36 cellular contexts compared by ENCODE assay signal in the genomic region with DNA sequence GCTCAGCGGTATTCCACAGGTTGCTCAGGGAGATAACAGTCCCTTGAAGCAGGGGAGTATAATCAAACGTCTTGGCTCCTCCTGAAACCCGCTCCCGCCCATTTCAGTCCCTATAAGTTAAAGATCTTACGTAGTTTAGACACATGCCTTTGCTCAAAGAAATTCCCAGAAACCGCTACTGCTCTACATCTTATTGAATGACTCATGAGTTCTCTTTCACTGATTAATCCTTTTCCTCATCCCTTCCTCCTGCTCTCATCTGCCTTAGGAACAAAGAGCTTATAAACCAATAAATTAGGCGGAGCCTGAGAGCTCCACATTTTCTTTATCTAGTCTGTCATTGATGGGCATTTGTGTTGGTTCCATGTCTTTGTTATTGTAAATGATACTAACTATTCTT. TPM values are rescaled to one million over a fixed set of nuclear protein-coding genes. Genes with fewer than 3 reads are reported as not detected.
A peak's percentile ranks its signal among the peaks of the same experiment; 100 is the strongest.
DNase-seq lines count a peak whose midpoint lies in the region; ATAC-seq and TF ChIP-seq lines count a peak whose summit lies in the region.
"Had no signal": no experiment of that assay in that cellular context is flagged by ENCODE, and none has a peak within 500 bp of the region (broad histone marks: within the 10 kb centered on the region; RNA-seq: fewer than 3 reads in every experiment).

No MANE protein-coding gene starts in this region.

- ATAC-seq in SK-N-SH treated with all-trans-retinoic acid at 6 μM for 48 hours = no peak
- ATAC-seq in heart left ventricle = no peak
- ATAC-seq: gastroesophageal sphincter, pancreas had no signal

- no peak for TF ChIP-seq EP300 in SK-N-SH (IDR thresholded peaks at IDR 0.05; ENCODE audit: borderline replicate concordance in 1 of 2, low read depth in 1 of 2, low read length in 1 of 2)

- no peaks in the 10 kb centered on the region for H3F3A ChIP-seq in SK-N-SH (replicated peaks; ENCODE audit: insufficient read depth)

- intact Hi-C loops in heart left ventricle (cut with DNase I) = loop anchor here in 1 of 10 donors (10.0 kb wide), 1 partner anchor 63 kb away; the partner anchor contains the start of gene SERPINB13

- no peak overlapping the region for H3K9ac ChIP-seq in SK-N-SH
- H3K9ac ChIP-seq: neural progenitor cell had no signal

- no peaks in the 10 kb centered on the region for H3K27me3 ChIP-seq in SK-N-SH (ENCODE audit: insufficient read depth)
- no peaks in the 10 kb centered on the region for H3K27me3 ChIP-seq in heart left ventricle
- H3K27me3 ChIP-seq: ascending aorta, esophagus squamous epithelium, gastroesophageal sphincter, neural progenitor cell, pancreas, SJCRH30, testis had no signal

- no peak for TF ChIP-seq CTCF in SK-N-SH (IDR thresholded peaks at IDR 0.05)
- TF ChIP-seq CTCF in fibroblast of mammary gland (conservative IDR thresholded peaks at IDR 0.05; ENCODE audit: control insufficient read depth, insufficient read depth, low read depth, low read length) = no peak
- no peak for TF ChIP-seq CTCF in heart left ventricle (IDR thresholded peaks at IDR 0.05)

- peaks cover 0 to 6% of the 10 kb centered on the region in 2 experiments; a peak in 1 of 4 replicates for H3K4me1 ChIP-seq in SK-N-SH (ENCODE audit: control insufficient read depth in 1 of 2, insufficient read depth in 2 of 2, low read depth in 1 of 2, low read length in 1 of 2)
- no peaks in the 10 kb centered on the region for H3K4me1 ChIP-seq in heart left ventricle
- H3K4me1 ChIP-seq: ascending aorta, Caco-2, esophagus squamous epithelium, gastroesophageal sphincter, left ventricle myocardium inferior, neural progenitor cell, pancreas, SJCRH30, testis had no signal

- H3K36me3 ChIP-seq in SK-N-SH (replicated peaks in 1 of 2; ENCODE audit: control insufficient read depth in 1 of 2, insufficient read depth in 2 of 2, low read length in 1 of 2) (no peaks in the 10 kb centered on the region), heart left ventricle (no peaks in the 10 kb centered on the region)
- H3K36me3 ChIP-seq: ascending aorta, esophagus squamous epithelium, gastroesophageal sphincter, left ventricle myocardium inferior, neural progenitor cell, pancreas, SJCRH30 had no signal

- DNase-seq in SK-N-SH = no peak
- DNase-seq in RPMI7951 (ENCODE audit: low read depth) = peak; percentile 37
- peak; percentile 71 for DNase-seq in fibroblast of mammary gland (ENCODE audit: low read depth)
- DNase-seq in skeletal muscle cell (ENCODE audit: low read depth) = peak; percentile 39
- no peak for DNase-seq in stimulated activated CD4-positive, alpha-beta T cell treated with anti-CD3 and anti-CD28 coated beads, Interleukin-1b, Interleukin-23, amount 100 ng/mL, for 48 hours
- DNase-seq in heart left ventricle = no peak
- no peak for DNase-seq in stimulated activated naive CD4-positive, alpha-beta T cell (lab: John Stamatoyannopoulos, UW)
- DNase-seq: 8988T; activated CD4-positive, alpha-beta T cell treated with anti-CD3 and anti-CD28 coated beads, Interleukin-2, amount 10 ng/mL, durations not matched to agents 24 days and 14 days; activated effector memory CD4-positive, alpha-beta T cell treated with Interleukin-2 at 50 U/mL for 16 hours; activated naive CD8-positive, alpha-beta T cell treated with anti-CD3 and anti-CD28 coated beads for 36 hours; Caco-2; DMS79; esophagus squamous epithelium; Karpas-422; left ventricle myocardium inferior; MV-4-11; NCI-H146; NCI-H446; NCI-H748 treated with DMSO at 0.1 percent for 48 hours; pancreas; retina; RPMI8226; SJCRH30; stimulated activated CD4-positive, alpha-beta T cell treated with anti-CD3 and anti-CD28 coated beads, Interleukin-2, amount 100 ng/mL, for 24 hours; T1000; testis had no signal

- TF ChIP-seq RAD21 in SK-N-SH (IDR thresholded peaks at IDR 0.05; ENCODE audit: low read length) = no peak

- peak overlapping the region; percentile 41; the same call in 1 of the 2 replicates for H3K4me2 ChIP-seq in SK-N-SH
- H3K4me2 ChIP-seq: neural progenitor cell had no signal

- no peaks in the 10 kb centered on the region for H4K20me1 ChIP-seq in SK-N-SH (ENCODE audit: insufficient read depth)

- H3K9me2 ChIP-seq in SK-N-SH = no peaks in the 10 kb centered on the region

- POLR2A ChIA-PET in SK-N-SH (lab: Yijun Ruan, JAX) = no interaction called here

- H3K9me3 ChIP-seq in SK-N-SH = no peaks in the 10 kb centered on the region
- no peaks in the 10 kb centered on the region for H3K9me3 ChIP-seq in heart left ventricle
- H3K9me3 ChIP-seq: ascending aorta, Caco-2, esophagus squamous epithelium, gastroesophageal sphincter, left ventricle myocardium inferior, pancreas, SJCRH30, testis had no signal

- H3K27ac ChIP-seq in SK-N-SH (ENCODE audit: low read depth in 2 of 2, low read length in 1 of 2) (peak overlapping the region in 1 of 2 experiments; percentile 44; a peak in 2 of 4 replicates), heart left ventricle (no peak overlapping the region)
- H3K27ac ChIP-seq: ascending aorta, esophagus squamous epithelium, gastroesophageal sphincter, left ventricle myocardium inferior, neural progenitor cell, pancreas, SJCRH30, testis had no signal

- H2AFZ ChIP-seq in SK-N-SH (ENCODE audit: low read depth) = peak overlapping the region; percentile 50; the same call in 1 of the 2 replicates
- H2AFZ ChIP-seq: neural progenitor cell had no signal

- no peak for TF ChIP-seq POLR2A in heart left ventricle (IDR thresholded peaks at IDR 0.05)

- H3K79me2 ChIP-seq in SK-N-SH (ENCODE audit: insufficient read depth) = no peaks in the 10 kb centered on the region

- no peak overlapping the region for H3K4me3 ChIP-seq in SK-N-SH (ENCODE audit: low read depth in 2 of 2, low read length in 1 of 2)
- H3K4me3 ChIP-seq in fibroblast of mammary gland (ENCODE audit: control insufficient read depth, low read depth, low read length) = no peak overlapping the region
- H3K4me3 ChIP-seq in skeletal muscle cell (ENCODE audit: low read depth, low read length) = no peak overlapping the region
- no peak overlapping the region for H3K4me3 ChIP-seq in heart left ventricle
- H3K4me3 ChIP-seq: ascending aorta, esophagus squamous epithelium, gastroesophageal sphincter, left ventricle myocardium inferior, neural progenitor cell, pancreas, SJCRH30, testis had no signal

- 3% methylated on average over 7 of the region's 7 CpGs for WGBS in SK-N-SH (ENCODE audit: low lambda C conversion rate)
- whole genome bisulfite sequencing in heart left ventricle, 4 donors = 61 to 68% (median 65%) methylated on average over 7 of the region's 7 CpGs

- CTCF ChIA-PET in SK-N-SH (lab: Yijun Ruan, JAX) = no interaction called here

TF ChIP-seq in SK-N-SH, 30 proteins besides CTCF, POLR2A, EP300 and RAD21:
- TF ChIP-seq TCF12 (IDR thresholded peaks at IDR 0.05) = peak; percentile 23; the same call in 1 of the 2 replicates
- TF ChIP-seq FOSL2 (IDR thresholded peaks at IDR 0.05; ENCODE audit: borderline replicate concordance, low read depth) = peak; percentile 36; the same call in 1 of the 2 replicates
- peak; percentile 15; the same call in 1 of the 2 replicates for TF ChIP-seq NFIC (IDR thresholded peaks at IDR 0.05; ENCODE audit: borderline replicate concordance)
- no peak for TF ChIP-seq RCOR1 (IDR thresholded peaks at IDR 0.05; ENCODE audit: low read length)

TF ChIP-seq in SK-N-SH treated with all-trans-retinoic acid at 6 μM for 48 hours, 23 proteins besides CTCF, POLR2A, EP300 and RAD21:
- no peak for TF ChIP-seq OSR1 (CRISPR knock-in tag; IDR thresholded peaks at IDR 0.05)
- no peak for TF ChIP-seq SNAI2 (CRISPR knock-in tag; IDR thresholded peaks at IDR 0.05)
- TF ChIP-seq TOX (CRISPR knock-in tag; IDR thresholded peaks at IDR 0.05; ENCODE audit: borderline replicate concordance) = no peak
- no peak for TF ChIP-seq ZNF8 (CRISPR knock-in tag; IDR thresholded peaks at IDR 0.05)
- no peak for TF ChIP-seq BACH2 (CRISPR knock-in tag; IDR thresholded peaks at IDR 0.05; ENCODE audit: borderline replicate concordance)
- TF ChIP-seq, protein P1, sequence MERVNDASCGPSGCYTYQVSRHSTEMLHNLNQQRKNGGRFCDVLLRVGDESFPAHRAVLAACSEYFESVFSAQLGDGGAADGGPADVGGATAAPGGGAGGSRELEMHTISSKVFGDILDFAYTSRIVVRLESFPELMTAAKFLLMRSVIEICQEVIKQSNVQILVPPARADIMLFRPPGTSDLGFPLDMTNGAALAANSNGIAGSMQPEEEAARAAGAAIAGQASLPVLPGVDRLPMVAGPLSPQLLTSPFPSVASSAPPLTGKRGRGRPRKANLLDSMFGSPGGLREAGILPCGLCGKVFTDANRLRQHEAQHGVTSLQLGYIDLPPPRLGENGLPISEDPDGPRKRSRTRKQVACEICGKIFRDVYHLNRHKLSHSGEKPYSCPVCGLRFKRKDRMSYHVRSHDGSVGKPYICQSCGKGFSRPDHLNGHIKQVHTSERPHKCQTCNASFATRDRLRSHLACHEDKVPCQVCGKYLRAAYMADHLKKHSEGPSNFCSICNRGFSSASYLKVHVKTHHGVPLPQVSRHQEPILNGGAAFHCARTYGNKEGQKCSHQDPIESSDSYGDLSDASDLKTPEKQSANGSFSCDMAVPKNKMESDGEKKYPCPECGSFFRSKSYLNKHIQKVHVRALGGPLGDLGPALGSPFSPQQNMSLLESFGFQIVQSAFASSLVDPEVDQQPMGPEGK (CRISPR knock-in tag; IDR thresholded peaks at IDR 0.05; ENCODE audit: borderline replicate concordance) = no peak
- TF ChIP-seq ZFP30 (CRISPR knock-in tag; IDR thresholded peaks at IDR 0.05) = no peak
- TF ChIP-seq ESRRG (CRISPR knock-in tag; IDR thresholded peaks at IDR 0.05) = no peak
- TF ChIP-seq GLIS3 (CRISPR knock-in tag; IDR thresholded peaks at IDR 0.05) = no peak
- no peak for TF ChIP-seq ARNTL (CRISPR knock-in tag; IDR thresholded peaks at IDR 0.05; ENCODE audit: borderline replicate concordance, low read depth)
TF ChIP-seq in SK-N-SH treated with all-trans-retinoic acid at 6 μM for 48 hours: peak in this region for 0.

RNA-seq across cellular contexts. Expression of gene SERPINB4, which starts 4.2 kb away (rescaled TPM):
- polyA plus RNA-seq in SK-N-SH (2012; rRNA removed) (0.06 TPM in 1 of 2 replicates, not detected in the other), heart left ventricle (under 1 TPM in 1 of 2 donors, not detected in 1; 0.85 TPM)
- polyA plus RNA-seq in SK-N-SH (2012; cell fraction: cytosol; rRNA removed) = not detected in 2 replicates
- polyA plus RNA-seq in SK-N-SH (2012; cell fraction: nucleus; rRNA removed) = 0.05 and 0.11 TPM in 2 replicates
- not detected in 2 replicates for total RNA-seq in RPMI7951 (2014; rRNA removed; shearing (Covaris generic))
- total RNA-seq in heart left ventricle = not detected
- total RNA-seq: activated CD4-positive, alpha-beta T cell treated with anti-CD3 and anti-CD28 coated beads, Interleukin-2, amount 10 ng/mL, durations not matched to agents 24 days and 14 days; activated CD8-positive, alpha-beta memory T cell treated with anti-CD3 and anti-CD28 coated beads for 36 hours; activated naive CD8-positive, alpha-beta T cell treated with anti-CD3 and anti-CD28 coated beads for 36 hours; ascending aorta; Caco-2; left ventricle myocardium inferior; mesenteric fat pad; pancreas; SJCRH30; urinary bladder had no signal
- polyA plus RNA-seq: CD14-positive monocyte, pancreas, urinary bladder had no signal

RNA-seq across cellular contexts. Expression of gene SERPINB3, which starts 13.5 kb away (rescaled TPM):
- polyA plus RNA-seq in SK-N-SH (2012; rRNA removed) (0.07 TPM in 1 of 2 replicates, not detected in the other), heart left ventricle (under 1 TPM in 1 of 2 donors, not detected in 1; 0.07 TPM)
- polyA plus RNA-seq in SK-N-SH (2012; cell fraction: cytosol; rRNA removed) = 0.03 TPM in 1 of 2 replicates, not detected in the other
- 0.06 TPM in 1 of 2 replicates, not detected in the other for polyA plus RNA-seq in SK-N-SH (2012; cell fraction: nucleus; rRNA removed)
- 0.20 TPM in 1 of 2 replicates, not detected in the other for total RNA-seq in RPMI7951 (2014; rRNA removed; shearing (Covaris generic))
- total RNA-seq in heart left ventricle = under 1 TPM in 1 of 9 donors, not detected in 8; 0.16 TPM
- total RNA-seq: activated CD4-positive, alpha-beta T cell treated with anti-CD3 and anti-CD28 coated beads, Interleukin-2, amount 10 ng/mL, durations not matched to agents 24 days and 14 days; activated CD8-positive, alpha-beta memory T cell treated with anti-CD3 and anti-CD28 coated beads for 36 hours; activated naive CD8-positive, alpha-beta T cell treated with anti-CD3 and anti-CD28 coated beads for 36 hours; Caco-2; dermis microvascular lymphatic vessel endothelial cell; left ventricle myocardium inferior; mesenteric fat pad; pancreas; SJCRH30 had no signal
- polyA plus RNA-seq: CD14-positive monocyte, urinary bladder had no signal

RNA-seq across cellular contexts. Expression of gene SERPINB11, which starts 54.5 kb away (rescaled TPM):
- polyA plus RNA-seq in SK-N-SH (2012; rRNA removed) (not detected in 2 replicates), heart left ventricle (not detected)
- polyA plus RNA-seq in SK-N-SH (2012; cell fraction: cytosol; rRNA removed) = not detected in 2 replicates
- polyA plus RNA-seq in SK-N-SH (2012; cell fraction: nucleus; rRNA removed) = not detected in 2 replicates
- not detected in 2 replicates for total RNA-seq in RPMI7951 (2014; rRNA removed; shearing (Covaris generic))
- not detected for total RNA-seq in heart left ventricle
- total RNA-seq: activated CD4-positive, alpha-beta T cell treated with anti-CD3 and anti-CD28 coated beads, Interleukin-2, amount 10 ng/mL, durations not matched to agents 24 days and 14 days; activated CD8-positive, alpha-beta memory T cell treated with anti-CD3 and anti-CD28 coated beads for 36 hours; activated naive CD8-positive, alpha-beta T cell treated with anti-CD3 and anti-CD28 coated beads for 36 hours; ascending aorta; Caco-2; dermis microvascular lymphatic vessel endothelial cell; gastroesophageal sphincter; left ventricle myocardium inferior; mesenteric fat pad; pancreas; SJCRH30 had no signal
- polyA plus RNA-seq: CD14-positive monocyte, pancreas, urinary bladder had no signal

Comparison
In these comparisons a context has a peak if more than half of its experiments do, and no peak if none do; other contexts are left out.
1. DNase-seq: peak in RPMI7951 (single experiment), fibroblast of mammary gland (single experiment) and skeletal muscle cell (single experiment); none in SK-N-SH (single experiment), stimulated activated CD4-positive, alpha-beta T cell treated with anti-CD3 and anti-CD28 coated beads, Interleukin-1b, Interleukin-23, amount 100 ng/mL, for 48 hours (single experiment), heart left ventricle (0 of 5) and stimulated activated naive CD4-positive, alpha-beta T cell (0 of 6).